ENCODE assay signal across 9 cellular contexts in the genomic region with DNA sequence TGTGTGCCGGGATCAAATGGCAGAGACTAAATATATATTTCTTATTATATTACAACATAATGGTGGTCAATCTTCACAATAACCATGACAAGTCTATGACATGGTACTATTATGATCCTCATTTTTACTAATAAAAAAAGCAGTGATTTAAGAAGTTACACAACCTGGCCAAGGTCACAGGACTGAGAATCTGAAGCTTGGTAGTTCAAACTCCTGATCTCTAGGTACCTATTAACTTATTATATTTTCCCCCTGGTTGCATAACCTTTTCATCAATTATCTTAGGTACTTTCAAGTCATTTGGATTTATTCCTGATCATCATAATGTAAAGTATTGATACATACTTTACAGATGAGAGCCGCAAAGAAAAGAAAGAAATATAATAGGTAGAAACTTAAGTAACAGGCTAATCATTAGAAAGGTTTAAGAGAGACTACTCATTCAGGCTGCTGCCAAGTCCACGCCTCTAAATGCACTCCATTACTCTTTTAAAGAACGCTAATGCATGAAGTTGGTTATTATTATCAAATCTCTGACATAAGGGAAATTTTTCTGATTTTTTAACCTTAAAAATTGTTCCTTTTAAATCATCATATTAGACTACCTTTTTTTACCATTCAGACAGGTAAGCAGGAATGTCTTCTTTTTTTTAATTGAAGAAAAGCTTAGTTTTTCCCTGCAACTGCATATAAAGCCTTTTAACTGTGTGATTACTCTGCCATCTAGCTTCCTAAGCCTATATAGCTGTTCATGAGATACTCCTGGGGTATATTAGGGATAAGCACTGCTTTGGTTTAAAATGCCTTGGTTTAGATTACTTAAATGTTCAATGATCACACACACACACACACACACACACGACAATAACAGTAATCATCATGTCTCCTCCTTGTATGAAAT. TPM values are rescaled to one million over a fixed set of nuclear protein-coding genes. Genes with fewer than 3 reads are reported as not detected.
DNase-seq lines count a peak whose midpoint lies in the region; ATAC-seq and TF ChIP-seq lines count a peak whose summit lies in the region.
"Had no signal": no experiment of that assay in that cellular context is flagged by ENCODE, and none has a peak within 500 bp of the region (broad histone marks: within the 10 kb centered on the region; RNA-seq: fewer than 3 reads in every experiment).

No MANE protein-coding gene starts in this region.

- H3K36me3 ChIP-seq in GM23248 (ENCODE audit: low read depth) (no peaks in the 10 kb centered on the region), mammary epithelial cell (ENCODE audit: insufficient read depth, low read length) (no peaks in the 10 kb centered on the region), uterus (no peaks in the 10 kb centered on the region)

- H2AFZ ChIP-seq in GM23248 (no peak overlapping the region), mammary epithelial cell (ENCODE audit: low read depth, low read length) (no peak overlapping the region)

- DNase-seq in GM23248 (peak; percentile 38), NCI-H2081 treated with DMSO at 0.1 percent for 48 hours (lab: John Stamatoyannopoulos, UW) (peak; percentile 5), mammary epithelial cell (peak; percentile 21), uterus (no peak), MV-4-11 (lab: John Stamatoyannopoulos, UW) (no peak)
- DNase-seq: effector memory CD8-positive, alpha-beta T cell had no signal

- no peak for TF ChIP-seq POLR2A in uterus (IDR thresholded peaks at IDR 0.05)

- H3K9me2 ChIP-seq in GM23248 (ENCODE audit: insufficient read depth): no peaks in the 10 kb centered on the region

- intact Hi-C loops in mammary epithelial cell (cut with micrococcal nuclease) (loop anchor here (1.0 to 2.0 kb wide), 5 partner anchors 38 to 244 kb away; no protein-coding TSS in a partner anchor), uterus (cut with DNase I; ENCODE audit: low total_unique reads) (no loop called here)

- TF ChIP-seq CTCF in mammary epithelial cell (conservative IDR thresholded peaks at IDR 0.05 in 1 of 2, IDR thresholded peaks at IDR 0.05 in 1 of 2; ENCODE audit: extremely low read depth in 1 of 2, insufficient read depth in 1 of 2, low read depth in 1 of 2, low read length in 2 of 2): peak; percentile 57 to 59
- peak; percentile 41 to 49 (median 46) for TF ChIP-seq CTCF in nephron (IDR thresholded peaks at IDR 0.05; ENCODE audit: unreplicated experiment in 3 of 3)
- TF ChIP-seq CTCF in uterus (IDR thresholded peaks at IDR 0.05): no peak

- in situ Hi-C loops in GM23248 (cut with MboI): no loop called here
- in situ Hi-C loops in mammary epithelial cell (cut with MboI; ENCODE audit: low sequenced_read_pairs in 2 of 2): loop anchor here (5.0 kb wide), 1 partner anchor 88 kb away; no protein-coding TSS in a partner anchor

- no peak overlapping the region for H3K4me3 ChIP-seq in GM23248
- H3K4me3 ChIP-seq in mammary epithelial cell (replicated peaks in 1 of 3; ENCODE audit: insufficient read depth in 1 of 3, low read depth in 2 of 3, low read length in 3 of 3): no peak overlapping the region
- H3K4me3 ChIP-seq in uterus: no peak overlapping the region

- H3K27ac Mint-ChIP-seq in nephron: peak overlapping the region in 2 of 3 experiments; percentile 17 to 91
- H3K27ac Mint-ChIP-seq: effector memory CD8-positive, alpha-beta T cell had no signal

- CTCF ChIA-PET in mammary epithelial cell (lab: Charles Lee; ENCODE audit: low non-redundant PET): interaction anchor here (0.5 to 2.4 kb wide), 6 partner anchors 32 to 312 kb away, joined by 3 to 84 read pairs (median 4); no protein-coding TSS in a partner anchor

- peak overlapping the region; percentile 43 for H3K4me2 ChIP-seq in GM23248 (ENCODE audit: unreplicated experiment)
- no peak overlapping the region for H3K4me2 ChIP-seq in mammary epithelial cell (ENCODE audit: insufficient read depth, low read depth, low read length)

- H3F3A ChIP-seq in GM23248 (ENCODE audit: insufficient read depth): no peaks in the 10 kb centered on the region

- H3K4me1 Mint-ChIP-seq in nephron: peaks cover 8% of the 10 kb centered on the region

- H3K9me3 ChIP-seq in GM23248 (ENCODE audit: low read depth): no peaks in the 10 kb centered on the region
- H3K9me3 ChIP-seq in mammary epithelial cell (replicated peaks; ENCODE audit: insufficient read depth, low read length): no peaks in the 10 kb centered on the region
- no peaks in the 10 kb centered on the region for H3K9me3 ChIP-seq in uterus

- H3K4me3 Mint-ChIP-seq in nephron: peak overlapping the region in 1 of 3 experiments; percentile 16
- H3K4me3 Mint-ChIP-seq: effector memory CD8-positive, alpha-beta T cell had no signal

- WGBS in GM23248 (ENCODE audit: low coverage in 1 of 2, low lambda C conversion rate in 2 of 2, missing lambda C conversion rate in 2 of 2), 2 experiments: 54 to 56% methylated on average over 5 of the region's 5 CpGs
- 89% methylated on average over 5 of the region's 5 CpGs for WGBS in mammary epithelial cell (ENCODE audit: low coverage, missing lambda C conversion rate)

- no TSS peak for BruUV-seq in mammary epithelial cell (replicated peaks; lab: Mats Ljungman, UMichigan)

- H3K27me3 Mint-ChIP-seq in nephron (ENCODE audit: low read depth): peaks cover 4% of the 10 kb centered on the region

- H4K20me1 ChIP-seq in GM23248 (ENCODE audit: insufficient read depth): no peaks in the 10 kb centered on the region
- H4K20me1 ChIP-seq in mammary epithelial cell (ENCODE audit: insufficient read depth, low read length): no peaks in the 10 kb centered on the region

- peaks cover 3% of the 10 kb centered on the region for H3K36me3 Mint-ChIP-seq in nephron (ENCODE audit: low read depth)

- dilution Hi-C loops in mammary epithelial cell (cut with HindIII; ENCODE audit: low sequenced_read_pairs): no loop called here

- H3K4me1 ChIP-seq in GM23248 (ENCODE audit: insufficient read depth) (no peaks in the 10 kb centered on the region; the same call in 1 of the 2 replicates), mammary epithelial cell (ENCODE audit: insufficient read depth, low read length) (peaks cover 8% of the 10 kb centered on the region), uterus (no peaks in the 10 kb centered on the region)

- no peaks in the 10 kb centered on the region; the same call in 1 of the 2 replicates for H3K27me3 ChIP-seq in GM23248 (replicated peaks; ENCODE audit: insufficient read depth)
- H3K27me3 ChIP-seq in mammary epithelial cell (ENCODE audit: insufficient read depth, low read length): no peaks in the 10 kb centered on the region
- no peaks in the 10 kb centered on the region for H3K27me3 ChIP-seq in uterus

- no peaks in the 10 kb centered on the region for H3K9me3 Mint-ChIP-seq in nephron
- H3K9me3 Mint-ChIP-seq: effector memory CD8-positive, alpha-beta T cell had no signal

- no peak overlapping the region for H3K9ac ChIP-seq in GM23248
- no peak overlapping the region for H3K9ac ChIP-seq in mammary epithelial cell (ENCODE audit: insufficient read depth, low read length)

- H3K79me2 ChIP-seq in GM23248 (ENCODE audit: insufficient read depth) (no peaks in the 10 kb centered on the region), mammary epithelial cell (ENCODE audit: insufficient read depth, low read length) (no peaks in the 10 kb centered on the region)

- ATAC-seq in GM21529 (IDR thresholded peaks at IDR 0.05; ENCODE audit: unreplicated experiment) (no peak), GM21723 (IDR thresholded peaks at IDR 0.05; ENCODE audit: unreplicated experiment) (no peak)
- ATAC-seq: effector memory CD8-positive, alpha-beta T cell had no signal

- H3K27ac ChIP-seq in GM23248: no peak overlapping the region
- H3K27ac ChIP-seq in mammary epithelial cell (ENCODE audit: insufficient read depth, low read depth, low read length): no peak overlapping the region
- H3K27ac ChIP-seq in uterus: no peak overlapping the region

RNA-seq across cellular contexts. Expression of a gene that starts 35.6 kb away (rescaled TPM):
- 2,075 and 5,928 TPM in 2 replicates for total RNA-seq in GM23248 (2014; rRNA removed; shearing (Covaris generic))
- 980 and 1,000 TPM in 2 replicates for polyA plus RNA-seq in GM23248 (2016; fragmentation: Nextera tagmentation; extraction: Ambion mirVana)
- total RNA-seq in mammary epithelial cell: 1,000 to 10,000 TPM; 1,150 to 1,610 TPM
- polyA plus RNA-seq in mammary epithelial cell: 8,703 TPM
- 952 TPM for polyA minus RNA-seq in mammary epithelial cell
- total RNA-seq in uterus: 1,000 to 10,000 TPM; 1,068 to 7,966 (median 2,908) TPM

RNA-seq across cellular contexts. Expression of a gene that starts 48.2 kb away (rescaled TPM):
- 9.6 and 12.0 TPM in 2 replicates for total RNA-seq in GM23248 (2014; rRNA removed; shearing (Covaris generic))
- polyA plus RNA-seq in GM23248 (2016; fragmentation: Nextera tagmentation; extraction: Ambion mirVana) (14.6 and 17.5 TPM in 2 replicates), mammary epithelial cell (18.0 TPM)
- total RNA-seq in mammary epithelial cell (10 to 100 TPM in 1 of 2 donors, 1 to 10 TPM in 1; 8.3 to 20.7 TPM), uterus (10 to 100 TPM in 2 of 4 donors, 1 to 10 TPM in 2; 1.8 to 16.2 (median 6.8) TPM)
- 14.0 TPM for polyA minus RNA-seq in mammary epithelial cell

Comparison
In these comparisons a context has a peak if more than half of its experiments do, and no peak if none do; other contexts are left out.
1. DNase-seq: peak in GM23248 (single experiment), NCI-H2081 treated with DMSO at 0.1 percent for 48 hours (single experiment) and mammary epithelial cell (single experiment); none in uterus (0 of 2) and MV-4-11 (single experiment).
2. CTCF ChIP-seq: peak in mammary epithelial cell (2 of 2) and nephron (3 of 3); none in uterus (0 of 4).